8 cellular contexts compared by ENCODE assay signal in the genomic region with DNA sequence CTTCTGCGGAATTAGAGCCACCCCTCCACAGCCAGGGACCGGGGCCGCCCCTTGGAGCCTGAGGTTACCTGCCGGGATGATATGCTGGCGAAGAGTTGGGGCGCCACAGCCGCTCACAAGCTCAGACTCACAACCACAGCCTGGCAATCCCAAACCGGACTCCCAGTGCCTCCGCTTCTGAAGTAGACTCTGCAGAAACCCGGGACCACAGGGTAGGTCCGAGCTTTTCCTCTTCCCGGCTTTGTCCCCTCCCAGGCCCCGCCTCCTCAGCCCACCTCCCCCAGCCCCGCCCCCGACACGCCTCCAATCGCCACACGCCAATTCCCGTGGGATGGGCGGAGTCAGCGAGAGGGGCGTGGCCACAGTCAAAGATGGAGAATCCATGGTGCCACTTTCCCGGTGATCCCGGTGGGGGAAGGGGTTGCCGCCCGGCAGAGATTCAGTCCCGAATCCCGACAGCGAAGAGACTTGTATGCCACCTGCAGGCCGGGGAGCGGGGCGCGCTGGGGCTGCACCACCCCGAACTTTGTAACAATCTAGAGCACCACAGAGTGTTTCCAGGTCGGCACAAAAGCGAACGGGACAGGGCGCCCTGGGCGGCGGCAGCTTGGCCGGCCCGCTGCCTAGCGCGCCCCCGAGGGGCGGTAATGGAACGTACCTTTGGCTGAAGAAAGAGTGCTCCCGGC. TPM values are rescaled to one million over a fixed set of nuclear protein-coding genes. Genes with fewer than 3 reads are reported as not detected.
A peak's percentile ranks its signal among the peaks of the same experiment; 100 is the strongest.
DNase-seq lines count a peak whose midpoint lies in the region; ATAC-seq and TF ChIP-seq lines count a peak whose summit lies in the region.

Gene IDH1, minus strand, starts transcription at position 201 of the 686 bp plus-strand sequence. CDS start 3,520 bp downstream, outside the sequence.

- peak within 1 kb of the TSS; percentile 74 to 77 for H3K9ac ChIP-seq in mucosa of rectum (ENCODE audit: low read depth in 1 of 2, low read length in 2 of 2)

- H3K27ac ChIP-seq in OCI-LY7 (ENCODE audit: low read depth, low read length, poor library complexity, severe bottlenecking) (peak within 1 kb of the TSS; percentile 65), mucosa of rectum (ENCODE audit: low read depth in 2 of 2, low read length in 2 of 2) (peak within 1 kb of the TSS; percentile 76 to 80)

- H2AFZ ChIP-seq in OCI-LY7 (ENCODE audit: low read length) = peak within 1 kb of the TSS; percentile 69; the same call in 1 of the 2 replicates

- peak; percentile 79 for DNase-seq in DMS114 treated with DMSO at 0.1 percent for 48 hours (lab: John Stamatoyannopoulos, UW; ENCODE audit: unreplicated experiment)
- peak; percentile 88 for DNase-seq in HuH-7 (ENCODE audit: low spot score)
- peak; percentile 91 for DNase-seq in OCI-LY7 (ENCODE audit: low spot score)
- peak; percentile 92 for DNase-seq in activated T-cell treated with anti-CD3 and anti-CD28 coated beads for 24 hours (ENCODE audit: low read depth)
- peak; percentile 93 for DNase-seq in epithelial cell of esophagus (ENCODE audit: low read depth)
- DNase-seq in stimulated activated CD8-positive, alpha-beta memory T cell treated with anti-CD3 and anti-CD28 coated beads, Interleukin-4, amount 100 ng/mL, for 48 hours = peak; percentile 99

- peaks cover 36% of the 10 kb centered on the region for H3K36me3 ChIP-seq in OCI-LY7 (ENCODE audit: insufficient read depth, low read length)
- H3K36me3 ChIP-seq in mucosa of rectum (ENCODE audit: control insufficient read depth in 2 of 2, insufficient read depth in 2 of 2, low read length in 2 of 2) = peaks cover 19 to 21% of the 10 kb centered on the region in 2 donors

- peaks cover 4% of the 10 kb centered on the region; the same call in 1 of the 2 replicates for H4K20me1 ChIP-seq in OCI-LY7 (ENCODE audit: insufficient read depth, low read length)

- POLR2A ChIA-PET in OCI-LY7 (lab: Charles Lee) = interaction anchor here (0.9 to 3.8 kb wide), 6 partner anchors 10 to 628 kb away, joined by 3 to 44 read pairs (median 5); partner anchors contain the start of gene PIKFYVE

- peaks cover 9% of the 10 kb centered on the region; the same call in 1 of the 2 replicates for H3K79me2 ChIP-seq in OCI-LY7 (ENCODE audit: insufficient read depth, low read depth, low read length)

- H3K4me2 ChIP-seq in OCI-LY7 (ENCODE audit: low read length) = peak within 1 kb of the TSS; percentile 94

- H3K4me3 ChIP-seq in OCI-LY7 (ENCODE audit: low read depth, low read length, poor library complexity, severe bottlenecking) (peak within 1 kb of the TSS; percentile 77), epithelial cell of esophagus (ENCODE audit: low read length) (peak within 1 kb of the TSS; percentile 64), mucosa of rectum (ENCODE audit: low read length in 2 of 2) (peak within 1 kb of the TSS; percentile 97 to 100)

- TF ChIP-seq CTCF in OCI-LY7 (conservative IDR thresholded peaks at IDR 0.05; ENCODE audit: low read length) = peak; percentile 81
- TF ChIP-seq CTCF in epithelial cell of esophagus (IDR thresholded peaks at IDR 0.05; ENCODE audit: insufficient read depth, low read depth, low read length, missing control alignments) = no peak

- BruUV-seq in OCI-LY7 (replicated peaks; lab: Mats Ljungman, UMichigan) = no TSS peak

- H3K9me3 ChIP-seq in OCI-LY7 (ENCODE audit: low read length) (no peaks in the 10 kb centered on the region), mucosa of rectum (ENCODE audit: control insufficient read depth in 2 of 2, low read length in 2 of 2) (no peaks in the 10 kb centered on the region)

- intact Hi-C loops in OCI-LY7 (cut with micrococcal nuclease; ENCODE audit: unreplicated experiment) = loop anchor here (1.0 kb wide), 2 partner anchors 11 to 80 kb away; partner anchors contain the start of gene PIKFYVE

- H3K4me1 ChIP-seq in OCI-LY7 (ENCODE audit: insufficient read depth, low read length, poor library complexity, severe bottlenecking) (peaks cover 38% of the 10 kb centered on the region), mucosa of rectum (ENCODE audit: control insufficient read depth in 2 of 2, insufficient read depth in 2 of 2, low read length in 2 of 2) (peaks cover 17% of the 10 kb centered on the region in 2 donors)

- no peaks in the 10 kb centered on the region for H3K27me3 ChIP-seq in mucosa of rectum (ENCODE audit: control insufficient read depth in 2 of 2, insufficient read depth in 2 of 2, low read length in 2 of 2)

- peak; percentile 76 for ATAC-seq in GM21515 (IDR thresholded peaks at IDR 0.05; ENCODE audit: unreplicated experiment)

- CTCF ChIA-PET in OCI-LY7 (lab: Charles Lee; ENCODE audit: unreplicated experiment) = interaction anchor here (0.6 to 3.8 kb wide), 2 partner anchors 11 to 47 kb away, joined by 4 to 17 read pairs; partner anchors contain the start of gene PIKFYVE

- no peaks in the 10 kb centered on the region for H3K9me2 ChIP-seq in OCI-LY7 (ENCODE audit: insufficient read depth, low read length)

RNA-seq across cellular contexts. Expression of gene IDH1, which starts in this region (rescaled TPM):
- 28.2 and 36.2 TPM in 2 replicates for total RNA-seq in OCI-LY7 (2014; rRNA removed; shearing (Covaris generic))
- 48.9 and 57.2 TPM in 2 replicates for total RNA-seq in OCI-LY7 (2022)

Comparison
In these comparisons a context has a peak if more than half of its experiments do, and no peak if none do; other contexts are left out.
1. Peak in every context shown above with its lines: DNase-seq, ATAC-seq, H3K4me3 ChIP-seq and H3K27ac ChIP-seq.